Comparison of ENCODE assay signal across 1 cellular context in genomic region chr11:6320411-6321207, GRCh38.
TF ChIP-seq lines count a peak whose summit lies in the region.

CAVIN3 (minus strand) TSS chr11:6320501; CDS start chr11:6320476, 25 bp downstream.

TF ChIP-seq in SK-N-SH, 30 proteins besides CTCF, POLR2A, EP300 and RAD21 (continued from another document):
- TF ChIP-seq ZBTB33 (IDR thresholded peaks at IDR 0.05; ENCODE audit: borderline replicate concordance, low read depth) (no peak), GABPA (IDR thresholded peaks at IDR 0.05; ENCODE audit: low read depth) (no peak), MXI1 (IDR thresholded peaks at IDR 0.05; ENCODE audit: low read depth, low read length) (no peak), FOSL2 (IDR thresholded peaks at IDR 0.05; ENCODE audit: borderline replicate concordance, low read depth) (peak; percentile 14; the same call in 1 of the 2 replicates)
TF ChIP-seq in SK-N-SH: peak in this region for 3.
